ENCODE assay signal across 1 cellular context in genomic region chr16:30896203-30896889, GRCh38.
A peak's percentile ranks its signal among the peaks of the same experiment; 100 is the strongest.
TF ChIP-seq lines count a peak whose summit lies in the region.

A gene with protein sequence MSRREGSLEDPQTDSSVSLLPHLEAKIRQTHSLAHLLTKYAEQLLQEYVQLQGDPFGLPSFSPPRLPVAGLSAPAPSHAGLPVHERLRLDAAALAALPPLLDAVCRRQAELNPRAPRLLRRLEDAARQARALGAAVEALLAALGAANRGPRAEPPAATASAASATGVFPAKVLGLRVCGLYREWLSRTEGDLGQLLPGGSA (plus strand): TSS chr16:30896614. CDS start chr16:30896644, 30 bp downstream.

TF ChIP-seq in SK-N-SH, 30 proteins besides CTCF, POLR2A, EP300 and RAD21 (continued from another document):
- peak; percentile 50 for TF ChIP-seq YY1 (IDR thresholded peaks at IDR 0.05; ENCODE audit: low read depth)
- peak; percentile 48; the same call in 1 of the 2 replicates for TF ChIP-seq TCF12 (IDR thresholded peaks at IDR 0.05)
- TF ChIP-seq PBX3 (IDR thresholded peaks at IDR 0.05), result peak; percentile 8; the same call in 1 of the 2 replicates
- no peak for TF ChIP-seq RFX5 (IDR thresholded peaks at IDR 0.05; ENCODE audit: low read length)
